In the genomic region with DNA sequence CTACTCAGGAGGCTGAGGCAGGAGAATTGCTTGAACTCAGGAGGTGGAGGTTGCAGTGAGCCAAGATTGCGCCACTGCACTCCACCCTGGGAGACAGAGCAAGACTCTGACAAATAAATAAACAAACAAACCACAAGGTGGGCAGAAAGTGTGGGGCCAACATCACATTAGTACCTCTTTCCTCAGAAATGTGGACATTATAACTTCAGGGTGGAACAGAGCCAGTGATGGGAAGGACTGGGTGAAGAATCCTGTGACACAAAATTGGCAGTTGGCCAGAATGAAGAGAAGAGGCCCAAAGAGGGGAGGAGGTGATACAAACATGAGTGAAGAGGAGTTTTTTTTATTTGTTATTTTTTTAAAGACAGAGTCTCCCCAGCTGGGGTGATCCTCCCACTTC, we compare ENCODE assay signal across 18 cellular contexts. TPM values are rescaled to one million over a fixed set of nuclear protein-coding genes. Genes with fewer than 3 reads are reported as not detected.
DNase-seq lines count a peak whose midpoint lies in the region; ATAC-seq and TF ChIP-seq lines count a peak whose summit lies in the region.
"Had no signal": no experiment of that assay in that cellular context is flagged by ENCODE, and none has a peak within 500 bp of the region (broad histone marks: within the 10 kb centered on the region; RNA-seq: fewer than 3 reads in every experiment).

No MANE protein-coding gene starts in this region.

- no peak overlapping the region for H3K27ac ChIP-seq in CD4-positive, CD25-positive, alpha-beta regulatory T cell (ENCODE audit: insufficient read depth, low read length, poor library complexity, severe bottlenecking)
- H3K27ac ChIP-seq: brain microvascular endothelial cell, gastroesophageal sphincter, psoas muscle had no signal

- H3K27me3 Mint-ChIP-seq in CD4-positive, CD25-positive, alpha-beta regulatory T cell, result no peaks in the 10 kb centered on the region

- H3K36me3 ChIP-seq in CD4-positive, CD25-positive, alpha-beta regulatory T cell (ENCODE audit: control insufficient read depth, insufficient read depth, low read length), result peaks cover 66% of the 10 kb centered on the region

- no peaks in the 10 kb centered on the region for H3K4me1 ChIP-seq in CD4-positive, CD25-positive, alpha-beta regulatory T cell (ENCODE audit: control insufficient read depth, insufficient read depth, low read length, poor library complexity, severe bottlenecking)
- H3K4me1 ChIP-seq: psoas muscle had no signal

- H3K4me1 Mint-ChIP-seq in CD4-positive, CD25-positive, alpha-beta regulatory T cell, result peaks cover 16 to 39% (median 22%) of the 10 kb centered on the region in 4 donors

- no peaks in the 10 kb centered on the region for H3K9me3 Mint-ChIP-seq in CD4-positive, CD25-positive, alpha-beta regulatory T cell

- no peak for TF ChIP-seq CTCF in epithelial cell of esophagus (IDR thresholded peaks at IDR 0.05; ENCODE audit: insufficient read depth, low read depth, low read length, missing control alignments)

- H3K9me3 ChIP-seq in CD4-positive, CD25-positive, alpha-beta regulatory T cell (ENCODE audit: control insufficient read depth in 2 of 2, low read length in 2 of 2), result no peaks in the 10 kb centered on the region
- H3K9me3 ChIP-seq: gastroesophageal sphincter, psoas muscle had no signal

- DNase-seq in NCI-H2196 (lab: John Stamatoyannopoulos, UW; ENCODE audit: unreplicated experiment) (peak; percentile 10), NCI-H2196 treated with DMSO at 0.1 percent for 48 hours (lab: John Stamatoyannopoulos, UW; ENCODE audit: unreplicated experiment) (no peak), NCI-H2029 (lab: John Stamatoyannopoulos, UW) (peak; percentile 39), epithelial cell of esophagus (ENCODE audit: low read depth) (peak; percentile 5), cerebellar cortex (ENCODE audit: low spot score) (no peak), retina (no peak)
- DNase-seq in CD4-positive, CD25-positive, alpha-beta regulatory T cell, result no peak
- DNase-seq: ACHN; activated CD8-positive, alpha-beta T cell treated with anti-CD3 and anti-CD28 coated beads, Interleukin-2, amount 10 ng/mL, durations not matched to agents 7 days and 5 days; activated gamma-delta T cell treated with Interleukin-2 at 50 U/mL for 16 hours; brain microvascular endothelial cell; kidney glomerular epithelial cell; MM.1S; NCI-H524 treated with DMSO at 0.1 percent for 48 hours; psoas muscle had no signal

- no peaks in the 10 kb centered on the region for H3K27me3 ChIP-seq in CD4-positive, CD25-positive, alpha-beta regulatory T cell (ENCODE audit: control insufficient read depth, insufficient read depth, low read length)
- H3K27me3 ChIP-seq: brain microvascular endothelial cell, gastroesophageal sphincter had no signal

- peaks cover 43% of the 10 kb centered on the region for H3K36me3 Mint-ChIP-seq in CD4-positive, CD25-positive, alpha-beta regulatory T cell

- H3K4me3 ChIP-seq in CD4-positive, CD25-positive, alpha-beta regulatory T cell (ENCODE audit: low read depth, low read length), result no peak overlapping the region
- H3K4me3 ChIP-seq in epithelial cell of esophagus (ENCODE audit: low read length), result no peak overlapping the region
- H3K4me3 ChIP-seq: gastroesophageal sphincter, psoas muscle had no signal

- ATAC-seq in CD4-positive, CD25-positive, alpha-beta regulatory T cell (ENCODE audit: low read depth in 2 of 2), result no peak
- ATAC-seq in HG03108 (IDR thresholded peaks at IDR 0.05; ENCODE audit: unreplicated experiment), result no peak
- ATAC-seq: activated CD8-positive, alpha-beta T cell treated with anti-CD3 and anti-CD28 coated beads, Interleukin-2, amount 10 ng/mL, durations not matched to agents 7 days and 5 days; gastroesophageal sphincter; Right ventricle myocardium inferior had no signal

- peak overlapping the region in 2 of 3 donors; percentile 44 to 60 for H3K27ac Mint-ChIP-seq in CD4-positive, CD25-positive, alpha-beta regulatory T cell
- H3K27ac Mint-ChIP-seq: activated CD8-positive, alpha-beta T cell treated with anti-CD3 and anti-CD28 coated beads, Interleukin-2, amount 10 ng/mL, durations not matched to agents 7 days and 5 days had no signal

- H3K4me3 Mint-ChIP-seq in CD4-positive, CD25-positive, alpha-beta regulatory T cell, result peak overlapping the region in 1 of 4 donors; percentile 63
- H3K4me3 Mint-ChIP-seq: activated CD8-positive, alpha-beta T cell treated with anti-CD3 and anti-CD28 coated beads, Interleukin-2, amount 10 ng/mL, durations not matched to agents 7 days and 5 days had no signal

RNA-seq across cellular contexts. Expression of gene NUP153, which starts 50.6 kb away (rescaled TPM):
- total RNA-seq in CD4-positive, CD25-positive, alpha-beta regulatory T cell, result 64.5 TPM
- 1 to 10 TPM; 4.2 to 4.9 (median 4.4) TPM for polyA plus RNA-seq in CD4-positive, CD25-positive, alpha-beta regulatory T cell

RNA-seq across cellular contexts. Expression of gene FAM8A1, which starts 56.0 kb away (rescaled TPM):
- total RNA-seq in CD4-positive, CD25-positive, alpha-beta regulatory T cell, result 17.0 TPM
- polyA plus RNA-seq in CD4-positive, CD25-positive, alpha-beta regulatory T cell, result 1 to 10 TPM; 3.0 to 5.6 (median 3.8) TPM

Comparison
In these comparisons a context has a peak if more than half of its experiments do, and no peak if none do; other contexts are left out.
1. DNase-seq: peak in NCI-H2196 (single experiment), NCI-H2029 (single experiment) and epithelial cell of esophagus (single experiment); none in NCI-H2196 treated with DMSO at 0.1 percent for 48 hours (single experiment), CD4-positive, CD25-positive, alpha-beta regulatory T cell (0 of 3), cerebellar cortex (single experiment) and retina (single experiment).